9 cellular contexts compared by ENCODE assay signal in the genomic region with DNA sequence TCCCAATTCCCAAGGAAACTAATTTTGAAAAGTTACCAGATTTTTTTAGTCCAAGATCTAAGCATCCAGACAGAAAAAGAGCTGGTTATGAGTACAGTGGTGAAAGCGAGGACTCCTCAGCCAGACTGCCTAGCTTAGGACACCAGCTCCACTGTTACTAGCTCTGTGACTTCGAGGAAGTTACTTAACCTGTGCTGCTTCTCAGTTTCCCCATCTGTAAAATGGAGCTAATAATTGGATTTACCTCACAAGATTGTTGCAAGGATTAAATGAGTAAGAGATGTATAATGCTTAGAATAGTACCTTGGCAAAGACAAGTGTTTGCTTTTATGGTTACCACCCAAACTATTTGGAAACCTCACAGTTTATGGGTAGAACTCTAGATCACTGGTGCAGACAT. TPM values are rescaled to one million over a fixed set of nuclear protein-coding genes. Genes with fewer than 3 reads are reported as not detected.
DNase-seq lines count a peak whose midpoint lies in the region; ATAC-seq, FAIRE-seq and TF ChIP-seq lines count a peak whose summit lies in the region.
"Had no signal": no experiment of that assay in that cellular context is flagged by ENCODE, and none has a peak within 500 bp of the region (broad histone marks: within the 10 kb centered on the region; RNA-seq: fewer than 3 reads in every experiment).

No MANE protein-coding gene starts in this region.

- no TSS peak for BruUV-seq in Caco-2 (replicated peaks; lab: Mats Ljungman, UMichigan)
- no TSS peak for BruUV-seq in endothelial cell of umbilical vein (replicated peaks; lab: Mats Ljungman, UMichigan)

- H3K4me1 Mint-ChIP-seq in Caco-2 (ENCODE audit: low read depth, unreplicated experiment), result peaks cover 19% of the 10 kb centered on the region

- CTCF ChIA-PET in Caco-2 (lab: Charles Lee) (interaction anchor here (1.7 to 1.8 kb wide), 2 partner anchors 10 to 91 kb away, joined by 4 to 14 read pairs; no protein-coding TSS in a partner anchor), endothelial cell of umbilical vein (lab: Charles Lee) (interaction anchor here (0.9 to 4.0 kb wide), 4 partner anchors 10 to 93 kb away, joined by 3 to 43 read pairs (median 22); no protein-coding TSS in a partner anchor)

- H3K4me3 Mint-ChIP-seq in Caco-2 (ENCODE audit: unreplicated experiment), result peak overlapping the region; percentile 94

- H3K9me3 ChIP-seq in Caco-2 (0 out of 2 replicates have a peak, but pooled peaks cover under 1% of the 10 kb centered on the region), OCI-LY1 (ENCODE audit: low read length) (no peaks in the 10 kb centered on the region), endothelial cell of umbilical vein (replicated peaks; ENCODE audit: control insufficient read depth, insufficient read depth, low read length) (no peaks in the 10 kb centered on the region), ovary (no peaks in the 10 kb centered on the region)

- TF ChIP-seq POLR2A in endothelial cell of umbilical vein (IDR thresholded peaks at IDR 0.05; ENCODE audit: low read depth, low read length), result no peak
- no peak for TF ChIP-seq POLR2A in ovary (IDR thresholded peaks at IDR 0.05)

- intact Hi-C loops in Caco-2 (cut with micrococcal nuclease; ENCODE audit: unreplicated experiment), result loop anchor here (2.0 kb wide), 1 partner anchor 29 kb away; no protein-coding TSS in a partner anchor
- intact Hi-C loops in endothelial cell of umbilical vein (cut with micrococcal nuclease), result no loop called here
- intact Hi-C loops in ovary (cut with DNase I), result loop anchor here in 1 of 4 donors (2.0 kb wide), 1 partner anchor 91 kb away; no protein-coding TSS in a partner anchor
- intact Hi-C loops in sciatic nerve (cut with DNase I), result no loop called here

- 56 to 75% (median 74%) methylated on average over 2 of the region's 2 CpGs for WGBS in ovary, 3 donors

- dilution Hi-C loops in endothelial cell of umbilical vein (cut with MboI; ENCODE audit: extremely low pct_ligation_motif_present, low sequenced_read_pairs), result no loop called here

- H3K79me2 ChIP-seq in OCI-LY1 (ENCODE audit: insufficient read depth, low read length) (no peaks in the 10 kb centered on the region), endothelial cell of umbilical vein (ENCODE audit: control insufficient read depth, insufficient read depth, low read length) (no peaks in the 10 kb centered on the region)

- no peak overlapping the region for H3K27ac Mint-ChIP-seq in Caco-2 (ENCODE audit: unreplicated experiment)

- no peaks in the 10 kb centered on the region for H3K9me2 ChIP-seq in OCI-LY1 (ENCODE audit: low read depth, low read length)

- H3K9ac ChIP-seq in OCI-LY1 (ENCODE audit: low read length), result peak overlapping the region; percentile 64
- H3K9ac ChIP-seq in endothelial cell of umbilical vein (replicated peaks; ENCODE audit: extremely low read depth, insufficient read depth, low read length), result peak overlapping the region; percentile 76

- POLR2A ChIA-PET in Caco-2 (lab: Charles Lee) (interaction anchor here (0.6 to 1.9 kb wide), 3 partner anchors 10 to 45 kb away, joined by 3 to 19 read pairs (median 3); a partner anchor contains a TSS), endothelial cell of umbilical vein (lab: Charles Lee) (no interaction called here)

- peak overlapping the region; percentile 73 for H3K4me3 ChIP-seq in Caco-2 (ENCODE audit: low read depth, low read length)
- peak overlapping the region; percentile 70 for H3K4me3 ChIP-seq in OCI-LY1 (ENCODE audit: low read depth, low read length, poor library complexity, severe bottlenecking)
- H3K4me3 ChIP-seq in endothelial cell of umbilical vein (replicated peaks in 1 of 3; ENCODE audit: insufficient read depth in 1 of 3, low read depth in 1 of 3, low read length in 3 of 3), result peak overlapping the region in 1 of 3 experiments; percentile 85
- peak overlapping the region; percentile 76 for H3K4me3 ChIP-seq in ovary

- no peak for TF ChIP-seq CTCF in Caco-2 (IDR thresholded peaks at IDR 0.05; ENCODE audit: insufficient read depth in 1 of 2, low read depth in 1 of 2, low read length in 1 of 2, severe bottlenecking in 1 of 2, unreplicated experiment in 1 of 2)
- TF ChIP-seq CTCF in OCI-LY1 (IDR thresholded peaks at IDR 0.05; ENCODE audit: low read length), result no peak
- no peak for TF ChIP-seq CTCF in endothelial cell of umbilical vein (IDR thresholded peaks at IDR 0.05; ENCODE audit: extremely low read depth in 1 of 2, insufficient read depth in 1 of 2, low read depth in 1 of 2, low read length in 2 of 2)
- no peak for TF ChIP-seq CTCF in ovary (IDR thresholded peaks at IDR 0.05)

- no peak for ATAC-seq in sciatic nerve

- H3K4me2 ChIP-seq in OCI-LY1 (ENCODE audit: low read length) (peak overlapping the region; percentile 73), endothelial cell of umbilical vein (ENCODE audit: insufficient read depth, low read length) (peak overlapping the region; percentile 94)

- peaks cover 6% of the 10 kb centered on the region for H3K36me3 Mint-ChIP-seq in Caco-2 (ENCODE audit: insufficient read depth, unreplicated experiment)

- no peaks in the 10 kb centered on the region for H3K9me3 Mint-ChIP-seq in Caco-2 (ENCODE audit: unreplicated experiment)

- H2AFZ ChIP-seq in OCI-LY1 (ENCODE audit: low read length) (no peak overlapping the region), endothelial cell of umbilical vein (ENCODE audit: low read depth, low read length) (no peak overlapping the region)

- no peak for TF ChIP-seq EP300 in ovary (IDR thresholded peaks at IDR 0.05)

- H3K27me3 Mint-ChIP-seq in Caco-2 (ENCODE audit: insufficient read depth, unreplicated experiment), result no peaks in the 10 kb centered on the region

- H3K27ac ChIP-seq in OCI-LY1 (ENCODE audit: low read depth, low read length, poor library complexity, severe bottlenecking) (no peak overlapping the region), endothelial cell of umbilical vein (ENCODE audit: insufficient read depth, low read depth, low read length) (no peak overlapping the region), ovary (no peak overlapping the region)

- DNase-seq in Caco-2, result no peak
- no peak for DNase-seq in endothelial cell of umbilical vein (ENCODE audit: low read depth, low spot score)
- DNase-seq in ovary, result no peak
- no peak for DNase-seq in mesenteric fat pad (ENCODE audit: low spot score)
- no peak for DNase-seq in sciatic nerve (ENCODE audit: low spot score)
- no peak for DNase-seq in NCI-H2171 (lab: John Stamatoyannopoulos, UW)
- no peak for DNase-seq in stimulated activated CD4-positive, alpha-beta T cell treated with anti-CD3 and anti-CD28 coated beads, Interleukin-4, amount 100 ng/mL, for 1 hour

- no peak for FAIRE-seq in endothelial cell of umbilical vein (lab: Jason Lieb, UNC)
- FAIRE-seq: TTC549 had no signal

- H4K20me1 ChIP-seq in OCI-LY1 (ENCODE audit: insufficient read depth, low read length) (no peaks in the 10 kb centered on the region), endothelial cell of umbilical vein (replicated peaks; ENCODE audit: control insufficient read depth, extremely low read depth, insufficient read depth, low read length) (no peaks in the 10 kb centered on the region)

- H3K9me1 ChIP-seq in endothelial cell of umbilical vein (replicated peaks; ENCODE audit: control insufficient read depth, extremely low read depth, insufficient read depth, low read length), result no peaks in the 10 kb centered on the region

- H3K36me3 ChIP-seq in Caco-2 (ENCODE audit: control insufficient read depth, insufficient read depth, low read length) (no peaks in the 10 kb centered on the region), OCI-LY1 (ENCODE audit: insufficient read depth, low read length) (peaks cover 2% of the 10 kb centered on the region; the same call in 1 of the 2 replicates), endothelial cell of umbilical vein (ENCODE audit: control insufficient read depth in 2 of 2, extremely low read depth in 1 of 2, insufficient read depth in 2 of 2, low read length in 2 of 2) (no peaks in the 10 kb centered on the region), ovary (no peaks in the 10 kb centered on the region)

- H3F3A ChIP-seq in OCI-LY1 (ENCODE audit: insufficient read depth, low read length), result no peaks in the 10 kb centered on the region; the same call in 1 of the 2 replicates

- H3K27me3 ChIP-seq in Caco-2 (replicated peaks; ENCODE audit: control insufficient read depth, insufficient read depth, low read length) (no peaks in the 10 kb centered on the region), OCI-LY1 (ENCODE audit: insufficient read depth, low read length) (no peaks in the 10 kb centered on the region), endothelial cell of umbilical vein (ENCODE audit: control insufficient read depth in 2 of 2, insufficient read depth in 2 of 2, low read length in 2 of 2) (peaks cover 0 to 3% of the 10 kb centered on the region in 2 experiments), ovary (no peaks in the 10 kb centered on the region)

- H3K4me1 ChIP-seq in Caco-2 (peaks cover 11% of the 10 kb centered on the region; the same call in 1 of the 2 replicates), OCI-LY1 (ENCODE audit: insufficient read depth, low read length, severe bottlenecking) (peaks cover 31% of the 10 kb centered on the region), endothelial cell of umbilical vein (ENCODE audit: control insufficient read depth, extremely low read depth, insufficient read depth, low read length) (peaks cover 14% of the 10 kb centered on the region), ovary (ENCODE audit: insufficient read depth) (no peaks in the 10 kb centered on the region)

RNA-seq across cellular contexts. Expression of a gene that starts 1.1 kb away (rescaled TPM):
- 54.3 and 55.0 TPM in 2 replicates for total RNA-seq in Caco-2 (2022)
- 23.8 and 24.3 TPM in 2 replicates for total RNA-seq in endothelial cell of umbilical vein
- polyA plus RNA-seq in endothelial cell of umbilical vein, result 6.6 and 11.3 TPM in 2 replicates
- polyA plus RNA-seq in endothelial cell of umbilical vein (2011; cell fraction: cytosol; rRNA removed), result 10.9 and 12.7 TPM in 2 replicates
- polyA plus RNA-seq in endothelial cell of umbilical vein (2011; cell fraction: nucleus; rRNA removed), result 8.9 and 10.7 TPM in 2 replicates
- 16.1 and 19.9 TPM in 2 replicates for polyA plus RNA-seq in endothelial cell of umbilical vein (2012)
- polyA minus RNA-seq in endothelial cell of umbilical vein, result 12.0 and 13.5 TPM in 2 replicates
- polyA minus RNA-seq in endothelial cell of umbilical vein (2011; cell fraction: cytosol; rRNA and poly(A)+ RNA removed), result 31.9 TPM
- polyA minus RNA-seq in endothelial cell of umbilical vein (2011; cell fraction: nucleus; rRNA and poly(A)+ RNA removed), result 13.2 and 17.1 TPM in 2 replicates
- total RNA-seq in ovary, result 10 to 100 TPM in 6 of 7 donors, 1 to 10 TPM in 1; 5.1 to 33.9 (median 27.8) TPM
- polyA plus RNA-seq in ovary, result 10 to 100 TPM; 14.4 to 25.5 TPM
- 38.4 TPM for total RNA-seq in mesenteric fat pad
- total RNA-seq in sciatic nerve, result 21.5 TPM

RNA-seq across cellular contexts. Expression of a gene that starts 24.1 kb away (rescaled TPM):
- total RNA-seq in Caco-2 (2022) (not detected in 2 replicates), endothelial cell of umbilical vein (not detected in 2 replicates), ovary (1 to 10 TPM in 3 of 7 donors, under 1 TPM in 3, not detected in 1; 0.18 to 2.9 (median 0.70) TPM), mesenteric fat pad (0.29 TPM), sciatic nerve (0.09 TPM)
- polyA plus RNA-seq in endothelial cell of umbilical vein (not detected in 2 replicates), ovary (1 to 10 TPM in 1 of 2 donors, under 1 TPM in 1; 0.19 to 4.4 TPM)
- not detected in 2 replicates for polyA plus RNA-seq in endothelial cell of umbilical vein (2011; cell fraction: cytosol; rRNA removed)
- polyA plus RNA-seq in endothelial cell of umbilical vein (2011; cell fraction: nucleus; rRNA removed), result not detected in 2 replicates
- 0.04 TPM in 1 of 2 replicates, not detected in the other for polyA plus RNA-seq in endothelial cell of umbilical vein (2012)
- not detected in 2 replicates for polyA minus RNA-seq in endothelial cell of umbilical vein
- polyA minus RNA-seq in endothelial cell of umbilical vein (2011; cell fraction: cytosol; rRNA and poly(A)+ RNA removed), result not detected
- not detected in 2 replicates for polyA minus RNA-seq in endothelial cell of umbilical vein (2011; cell fraction: nucleus; rRNA and poly(A)+ RNA removed)

RNA-seq across cellular contexts. Expression of a gene that starts 41.1 kb away (rescaled TPM):
- total RNA-seq in Caco-2 (2022), result 7.3 and 8.4 TPM in 2 replicates
- 0.05 TPM in 1 of 2 replicates, not detected in the other for total RNA-seq in endothelial cell of umbilical vein
- polyA plus RNA-seq in endothelial cell of umbilical vein, result under 0.01 and 0.01 TPM in 2 replicates
- polyA plus RNA-seq in endothelial cell of umbilical vein (2011; cell fraction: cytosol; rRNA removed), result not detected in 2 replicates
- 0.03 TPM in 1 of 2 replicates, not detected in the other for polyA plus RNA-seq in endothelial cell of umbilical vein (2011; cell fraction: nucleus; rRNA removed)
- 0.01 TPM in 1 of 2 replicates, not detected in the other for polyA plus RNA-seq in endothelial cell of umbilical vein (2012)
- polyA minus RNA-seq in endothelial cell of umbilical vein, result 0.04 and 0.05 TPM in 2 replicates
- 4.0 TPM for polyA minus RNA-seq in endothelial cell of umbilical vein (2011; cell fraction: cytosol; rRNA and poly(A)+ RNA removed)
- polyA minus RNA-seq in endothelial cell of umbilical vein (2011; cell fraction: nucleus; rRNA and poly(A)+ RNA removed), result 0.05 TPM in 2 replicates
- 1 to 10 TPM in 4 of 7 donors, under 1 TPM in 3; 0.38 to 3.2 (median 1.1) TPM for total RNA-seq in ovary
- 1 to 10 TPM in 1 of 2 donors, under 1 TPM in 1; 0.75 to 3.5 TPM for polyA plus RNA-seq in ovary
- total RNA-seq in mesenteric fat pad, result 0.80 TPM
- total RNA-seq in sciatic nerve, result 0.85 TPM
